In the genomic region with DNA sequence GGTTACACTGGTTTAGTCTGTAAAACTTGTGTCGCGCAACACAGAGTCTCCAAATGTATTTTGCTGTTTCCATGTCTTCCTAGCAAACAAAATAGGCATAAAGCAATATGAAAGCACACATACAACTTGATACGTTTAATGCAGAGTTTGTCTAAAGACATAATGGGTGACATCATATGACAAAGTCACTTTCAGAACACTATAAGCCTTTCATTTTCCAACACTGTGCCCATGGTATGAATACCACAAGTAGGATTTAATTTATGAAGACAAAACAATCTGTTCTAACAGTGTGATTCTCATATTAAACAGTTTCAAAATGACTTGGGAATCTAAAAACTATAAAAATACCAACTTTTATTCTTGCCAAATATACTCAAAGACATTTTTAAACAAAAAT, we compare ENCODE assay signal across 20 cellular contexts.
"Had no signal": no experiment of that assay in that cellular context is flagged by ENCODE, and none has a peak within 500 bp of the region (broad histone marks: within the 10 kb centered on the region; RNA-seq: fewer than 3 reads in every experiment).

No MANE protein-coding gene starts in this region.

- H3K27ac ChIP-seq: esophagus squamous epithelium, heart left ventricle, right atrium auricular region, sigmoid colon, testis had no signal

- H3K4me3 Mint-ChIP-seq: dendritic cell treated with granulocyte-macrophage colony-stimulating factor and Interleukin-4, amounts not matched to agents 40 ng/mL and 50 ng/mL, for 4 days; natural killer cell; neural crest cell; stimulated activated memory B cell treated with anti-CD40 and anti-IgM and Interleukin-4, amounts not matched to agents 10 μg/mL and 1 μg/mL and 100 μg/mL, for 72 hours; stimulated activated naive CD8-positive, alpha-beta T cell treated with anti-CD3 and anti-CD28 coated beads, Interleukin-15, Interleukin-2, amounts not matched to agents 100 ng/mL and 50 ng/mL, for 24 hours had no signal

- H3K9me3 ChIP-seq: esophagus squamous epithelium, heart left ventricle, right atrium auricular region, sigmoid colon, testis had no signal

- H3K27me3 ChIP-seq: esophagus squamous epithelium, heart left ventricle, right atrium auricular region, sigmoid colon, testis had no signal

- H3K4me3 ChIP-seq: esophagus squamous epithelium, heart left ventricle, right atrium auricular region, sigmoid colon, smooth muscle cell, testis had no signal

- H3K9me3 Mint-ChIP-seq: dendritic cell treated with granulocyte-macrophage colony-stimulating factor and Interleukin-4, amounts not matched to agents 40 ng/mL and 50 ng/mL, for 4 days; natural killer cell; neural crest cell; stimulated activated memory B cell treated with anti-CD40 and anti-IgM and Interleukin-4, amounts not matched to agents 10 μg/mL and 1 μg/mL and 100 μg/mL, for 72 hours; stimulated activated naive CD8-positive, alpha-beta T cell treated with anti-CD3 and anti-CD28 coated beads, Interleukin-15, Interleukin-2, amounts not matched to agents 100 ng/mL and 50 ng/mL, for 24 hours had no signal

- H3K27ac Mint-ChIP-seq: dendritic cell treated with granulocyte-macrophage colony-stimulating factor and Interleukin-4, amounts not matched to agents 40 ng/mL and 50 ng/mL, for 4 days; natural killer cell; stimulated activated memory B cell treated with anti-CD40 and anti-IgM and Interleukin-4, amounts not matched to agents 10 μg/mL and 1 μg/mL and 100 μg/mL, for 72 hours; stimulated activated naive CD8-positive, alpha-beta T cell treated with anti-CD3 and anti-CD28 coated beads, Interleukin-15, Interleukin-2, amounts not matched to agents 100 ng/mL and 50 ng/mL, for 24 hours had no signal

- FAIRE-seq: colon, islet of Langerhans had no signal

- H3K36me3 Mint-ChIP-seq: natural killer cell; stimulated activated memory B cell treated with anti-CD40 and anti-IgM and Interleukin-4, amounts not matched to agents 10 μg/mL and 1 μg/mL and 100 μg/mL, for 72 hours had no signal

- DNase-seq: cerebellar nuclear complex; esophagus squamous epithelium; foreskin fibroblast; heart left ventricle; hippocampal formation; kidney glomerular epithelial cell; mammary epithelial cell; natural killer cell; sigmoid colon; stimulated activated CD4-positive, alpha-beta T cell treated with anti-CD3 and anti-CD28 coated beads, Interleukin-4, amount 100 ng/mL, for 1 hour; testis; trophoblast cell had no signal

- H3K4me2 ChIP-seq: smooth muscle cell had no signal
